1 cellular context compared by ENCODE assay signal in the genomic region with DNA sequence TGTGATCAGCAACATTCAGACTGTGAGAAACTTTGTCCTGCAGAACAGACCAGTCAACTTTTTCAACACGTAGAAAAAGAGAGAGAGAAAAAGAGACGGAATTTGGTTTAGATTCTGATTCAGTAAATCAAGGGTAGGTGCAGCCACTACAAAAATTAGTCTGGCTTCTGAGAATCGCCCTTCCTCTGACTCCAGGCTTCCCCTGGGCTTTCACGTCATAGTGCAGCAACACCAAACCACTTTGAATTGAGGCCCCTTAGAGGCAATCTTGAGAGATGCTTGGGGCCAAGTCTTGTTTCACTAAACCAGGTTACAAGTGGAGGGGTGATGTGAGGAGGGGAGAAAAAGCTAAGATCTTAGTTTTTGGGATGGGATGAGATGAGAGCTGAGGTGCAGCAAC.
TF ChIP-seq lines count a peak whose summit lies in the region.

No MANE protein-coding gene starts in this region.

TF ChIP-seq in IMR-90, 13 proteins besides CTCF, POLR2A, EP300 and RAD21:
- no peak for TF ChIP-seq CEBPB (IDR thresholded peaks at IDR 0.05; ENCODE audit: low read depth, low read length)
- no peak for TF ChIP-seq RCOR1 (IDR thresholded peaks at IDR 0.05; ENCODE audit: insufficient replicate concordance, low read length)
- TF ChIP-seq, protein P1, sequence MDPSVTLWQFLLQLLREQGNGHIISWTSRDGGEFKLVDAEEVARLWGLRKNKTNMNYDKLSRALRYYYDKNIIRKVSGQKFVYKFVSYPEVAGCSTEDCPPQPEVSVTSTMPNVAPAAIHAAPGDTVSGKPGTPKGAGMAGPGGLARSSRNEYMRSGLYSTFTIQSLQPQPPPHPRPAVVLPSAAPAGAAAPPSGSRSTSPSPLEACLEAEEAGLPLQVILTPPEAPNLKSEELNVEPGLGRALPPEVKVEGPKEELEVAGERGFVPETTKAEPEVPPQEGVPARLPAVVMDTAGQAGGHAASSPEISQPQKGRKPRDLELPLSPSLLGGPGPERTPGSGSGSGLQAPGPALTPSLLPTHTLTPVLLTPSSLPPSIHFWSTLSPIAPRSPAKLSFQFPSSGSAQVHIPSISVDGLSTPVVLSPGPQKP (IDR thresholded peaks at IDR 0.05; ENCODE audit: borderline replicate concordance, low read depth, low read length): no peak
- TF ChIP-seq MAZ (IDR thresholded peaks at IDR 0.05; ENCODE audit: borderline replicate concordance, low read depth, low read length): no peak
- no peak for TF ChIP-seq CHD1 (IDR thresholded peaks at IDR 0.05; ENCODE audit: low read depth, low read length)
- TF ChIP-seq MAFK (IDR thresholded peaks at IDR 0.05; ENCODE audit: low read depth, low read length): no peak
- TF ChIP-seq, protein P2, sequence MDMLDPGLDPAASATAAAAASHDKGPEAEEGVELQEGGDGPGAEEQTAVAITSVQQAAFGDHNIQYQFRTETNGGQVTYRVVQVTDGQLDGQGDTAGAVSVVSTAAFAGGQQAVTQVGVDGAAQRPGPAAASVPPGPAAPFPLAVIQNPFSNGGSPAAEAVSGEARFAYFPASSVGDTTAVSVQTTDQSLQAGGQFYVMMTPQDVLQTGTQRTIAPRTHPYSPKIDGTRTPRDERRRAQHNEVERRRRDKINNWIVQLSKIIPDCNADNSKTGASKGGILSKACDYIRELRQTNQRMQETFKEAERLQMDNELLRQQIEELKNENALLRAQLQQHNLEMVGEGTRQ (IDR thresholded peaks at IDR 0.05; ENCODE audit: low read depth, low read length): no peak
- TF ChIP-seq BHLHE40 (IDR thresholded peaks at IDR 0.05; ENCODE audit: low read depth, low read length): no peak
- no peak for TF ChIP-seq FOS (IDR thresholded peaks at IDR 0.05; ENCODE audit: low read depth, low read length)
- TF ChIP-seq NFE2L2 (IDR thresholded peaks at IDR 0.05; ENCODE audit: low read depth, low read length): no peak
- TF ChIP-seq MXI1 (IDR thresholded peaks at IDR 0.05; ENCODE audit: borderline replicate concordance, low read depth, low read length): no peak
- TF ChIP-seq RFX5 (IDR thresholded peaks at IDR 0.05; ENCODE audit: low read depth, low read length): no peak
- TF ChIP-seq SMC3 (IDR thresholded peaks at IDR 0.05; ENCODE audit: low read depth, low read length): no peak
